Comparison of ENCODE assay signal across 24 cellular contexts in genomic region chr13:45711952-45712351, GRCh38. TPM values are rescaled to one million over a fixed set of nuclear protein-coding genes. Genes with fewer than 3 reads are reported as not detected.
"Had no signal": no experiment of that assay in that cellular context is flagged by ENCODE, and none has a peak within 500 bp of the region (broad histone marks: within the 10 kb centered on the region; RNA-seq: fewer than 3 reads in every experiment).

No MANE protein-coding gene starts in this region.

- DNase-seq: KBM-7, NCI-H1092, NCI-H1105 treated with DMSO at 0.1 percent for 48 hours, NCI-H1417 treated with DMSO at 0.1 percent for 48 hours, NCI-H146, NCI-H1694 treated with DMSO at 0.1 percent for 48 hours, NCI-H1930, NCI-H2081 treated with DMSO at 0.1 percent for 48 hours, NCI-H2171, NCI-H226, NCI-H446, NCI-H510A, NCI-H524 treated with DMSO at 0.1 percent for 48 hours, NCI-H69, NCI-H774, Right ventricle myocardium superior, RPMI8226, SIG-M5 had no signal

- H3K27ac ChIP-seq: SJSA1, SK-N-MC had no signal

- H3K4me3 ChIP-seq: SJSA1, SK-N-MC had no signal

- H3K36me3 ChIP-seq: SJSA1 had no signal

- H3K9me3 ChIP-seq: SJSA1 had no signal

- H3K27me3 ChIP-seq: SJSA1 had no signal

- H3K4me1 ChIP-seq: SJSA1 had no signal

- FAIRE-seq: RCC 7860 had no signal

RNA-seq across cellular contexts. Expression of gene CBY2, which starts 9.8 kb away (rescaled TPM):
- total RNA-seq: HT-29, LHCN-M2, MCF 10A, Right ventricle myocardium superior, SJSA1 had no signal
